25 cellular contexts compared by ENCODE assay signal in genomic region chr2:191601060-191601459, GRCh38.
DNase-seq lines count a peak whose midpoint lies in the region; ATAC-seq, FAIRE-seq and TF ChIP-seq lines count a peak whose summit lies in the region.
"Had no signal": no experiment of that assay in that cellular context is flagged by ENCODE, and none has a peak within 500 bp of the region (broad histone marks: within the 10 kb centered on the region; RNA-seq: fewer than 3 reads in every experiment).

No MANE protein-coding gene starts in this region.

- H3K9me3 ChIP-seq in K562 (replicated peaks; ENCODE audit: control insufficient read depth, insufficient read depth, low read depth, low read length) = no peaks in the 10 kb centered on the region
- no peaks in the 10 kb centered on the region for H3K9me3 ChIP-seq in mesenchymal stem cell (ENCODE audit: control insufficient read depth, low read length)
- H3K9me3 ChIP-seq: BLaER1, colonic mucosa, esophagus muscularis mucosa, psoas muscle had no signal

- no peaks in the 10 kb centered on the region for H3K27me3 ChIP-seq in K562 (ENCODE audit: control insufficient read depth in 2 of 2, insufficient read depth in 2 of 2, low read length in 2 of 2)
- H3K27me3 ChIP-seq in mesenchymal stem cell (ENCODE audit: control insufficient read depth in 1 of 2, insufficient read depth in 1 of 2, low read length in 2 of 2) = no peaks in the 10 kb centered on the region
- H3K27me3 ChIP-seq in mesendoderm (ENCODE audit: insufficient read depth, low read length, poor library complexity) = no peaks in the 10 kb centered on the region
- H3K27me3 ChIP-seq: BLaER1, colonic mucosa, esophagus muscularis mucosa had no signal

- no peak overlapping the region for H4K91ac ChIP-seq in mesenchymal stem cell (ENCODE audit: low read length)

- TF ChIP-seq EP300 in K562 (IDR thresholded peaks at IDR 0.05; ENCODE audit: low read length) = no peak

- TF ChIP-seq RAD21 in K562 (CRISPR knock-in tag; conservative IDR thresholded peaks at IDR 0.05 in 1 of 2, IDR thresholded peaks at IDR 0.05 in 1 of 2) = no peak

- H3K23ac ChIP-seq in mesenchymal stem cell (ENCODE audit: low read length in 2 of 2) (no peak overlapping the region), mesendoderm (ENCODE audit: low read length) (no peak overlapping the region)

- H4K20me1 ChIP-seq in K562 (replicated peaks; ENCODE audit: control insufficient read depth, insufficient read depth, low read length) = no peaks in the 10 kb centered on the region
- H4K20me1 ChIP-seq: BLaER1 had no signal

- no peak for TF ChIP-seq CTCF in K562 (IDR thresholded peaks at IDR 0.05 in 2 of 3, conservative IDR thresholded peaks at IDR 0.05 in 1 of 3; ENCODE audit: insufficient read depth in 2 of 3, low read depth in 1 of 3, low read length in 3 of 3)

- H3K4ac ChIP-seq in mesenchymal stem cell (ENCODE audit: low read depth in 1 of 2, low read length in 2 of 2) (no peak overlapping the region), mesendoderm (ENCODE audit: low read depth, low read length) (no peak overlapping the region)

- no peak overlapping the region for H3K14ac ChIP-seq in mesenchymal stem cell (ENCODE audit: low read length in 2 of 2)

- H3K27ac ChIP-seq in K562 (ENCODE audit: extremely low read depth, low read depth, low read length) (no peak overlapping the region), mesenchymal stem cell (ENCODE audit: low read length, poor library complexity, severe bottlenecking) (no peak overlapping the region), mesendoderm (ENCODE audit: low read depth, low read length) (no peak overlapping the region)
- H3K27ac ChIP-seq: BLaER1, colonic mucosa, esophagus muscularis mucosa, psoas muscle, VCaP had no signal

- no peak overlapping the region for H3K4me3 Mint-ChIP-seq in activated CD8-positive, alpha-beta memory T cell treated with anti-CD3 and anti-CD28 coated beads, Interleukin-2, amount 10 ng/mL, durations not matched to agents 7 days and 5 days
- H3K4me3 Mint-ChIP-seq: activated CD4-positive, alpha-beta T cell treated with anti-CD3 and anti-CD28 coated beads, Interleukin-2, amount 10 ng/mL, durations not matched to agents 7 days and 5 days; activated T-helper 1 cell treated with anti-CD3 and anti-CD28 coated beads, Interleukin-12 subunit alpha, Interleukin-12 subunit beta, Interleukin-2, Interleukin-4 antibody, amounts not matched to agents 30 ng/mL and 10 ng/mL and 1 ng/mL, durations not matched to agents 14 hours and 24 hours and 36 hours; effector memory CD8-positive, alpha-beta T cell; type B pancreatic cell had no signal

- H2BK15ac ChIP-seq in mesenchymal stem cell (ENCODE audit: low read depth, poor library complexity, severe bottlenecking) (no peak overlapping the region), mesendoderm (replicated peaks; ENCODE audit: low read depth) (no peak overlapping the region)

- H2BK120ac ChIP-seq in mesenchymal stem cell (ENCODE audit: low read depth, low read length) = no peak overlapping the region
- no peak overlapping the region for H2BK120ac ChIP-seq in mesendoderm (ENCODE audit: low read depth, low read length)

- H3K4me3 ChIP-seq in K562 (no peak overlapping the region), mesenchymal stem cell (ENCODE audit: insufficient read depth in 1 of 2, low read depth in 1 of 2, low read length in 2 of 2) (no peak overlapping the region), mesendoderm (ENCODE audit: low read length) (no peak overlapping the region)
- H3K4me3 ChIP-seq: BLaER1, colonic mucosa, esophagus muscularis mucosa, GM12878, psoas muscle had no signal

- no peak overlapping the region for H4K8ac ChIP-seq in mesenchymal stem cell (ENCODE audit: low read length)
- no peak overlapping the region for H4K8ac ChIP-seq in mesendoderm (ENCODE audit: low read depth, low read length)

- H3K27ac Mint-ChIP-seq in activated CD8-positive, alpha-beta memory T cell treated with anti-CD3 and anti-CD28 coated beads, Interleukin-2, amount 10 ng/mL, durations not matched to agents 7 days and 5 days = no peak overlapping the region
- H3K27ac Mint-ChIP-seq: activated CD4-positive, alpha-beta T cell treated with anti-CD3 and anti-CD28 coated beads, Interleukin-2, amount 10 ng/mL, durations not matched to agents 7 days and 5 days; activated T-helper 1 cell treated with anti-CD3 and anti-CD28 coated beads, Interleukin-12 subunit alpha, Interleukin-12 subunit beta, Interleukin-2, Interleukin-4 antibody, amounts not matched to agents 30 ng/mL and 10 ng/mL and 1 ng/mL, durations not matched to agents 14 hours and 24 hours and 36 hours; type B pancreatic cell had no signal

- intact Hi-C loops in K562 (cut with micrococcal nuclease) = no loop called here

- H3K27me3 Mint-ChIP-seq in activated CD8-positive, alpha-beta memory T cell treated with anti-CD3 and anti-CD28 coated beads, Interleukin-2, amount 10 ng/mL, durations not matched to agents 7 days and 5 days = peaks cover 22% of the 10 kb centered on the region
- H3K27me3 Mint-ChIP-seq: type B pancreatic cell had no signal

- H3K18ac ChIP-seq in mesenchymal stem cell (ENCODE audit: low read depth in 1 of 2, low read length in 2 of 2) (no peak overlapping the region), mesendoderm (ENCODE audit: low read length) (no peak overlapping the region)

- H3K79me2 ChIP-seq in K562 (ENCODE audit: control insufficient read depth, insufficient read depth, low read length) (no peaks in the 10 kb centered on the region), mesendoderm (ENCODE audit: control insufficient read depth, insufficient read depth, low read length) (no peaks in the 10 kb centered on the region)

- peaks cover 8% of the 10 kb centered on the region for H3K4me1 Mint-ChIP-seq in activated CD8-positive, alpha-beta memory T cell treated with anti-CD3 and anti-CD28 coated beads, Interleukin-2, amount 10 ng/mL, durations not matched to agents 7 days and 5 days
- H3K4me1 Mint-ChIP-seq: activated CD4-positive, alpha-beta T cell treated with anti-CD3 and anti-CD28 coated beads, Interleukin-2, amount 10 ng/mL, durations not matched to agents 7 days and 5 days had no signal

- WGBS in K562 (ENCODE audit: insufficient coverage, low coverage, missing lambda C conversion rate) = 26% methylated on average over 3 of the region's 3 CpGs
- 83% methylated on average over 2 of the region's 3 CpGs for WGBS in mesenchymal stem cell
- no CpG with 5 or more reads among the region's 3 CpGs for WGBS in mesendoderm (ENCODE audit: extremely low coverage, insufficient coverage, low lambda C conversion rate)

- H3K9ac ChIP-seq in K562 (ENCODE audit: insufficient read depth in 1 of 2, low read depth in 2 of 2, low read length in 2 of 2) (peak overlapping the region in 1 of 2 experiments; percentile 35; a peak in 1 of 4 replicates), mesenchymal stem cell (ENCODE audit: low read length) (no peak overlapping the region), mesendoderm (ENCODE audit: low read length) (no peak overlapping the region)
- H3K9ac ChIP-seq: BLaER1 had no signal

- ATAC-seq in K562 (peak; percentile 33; the same call in 1 of the 3 replicates), HG03045 (IDR thresholded peaks at IDR 0.05; ENCODE audit: unreplicated experiment) (no peak)
- ATAC-seq in activated CD8-positive, alpha-beta memory T cell treated with anti-CD3 and anti-CD28 coated beads, Interleukin-2, amount 10 ng/mL, durations not matched to agents 7 days and 5 days = no peak
- ATAC-seq: effector memory CD8-positive, alpha-beta T cell; GM12878; psoas muscle; SK-N-SH treated with all-trans-retinoic acid at 6 μM for 48 hours had no signal

- POLR2A ChIA-PET in K562 (lab: Yijun Ruan, JAX) = no interaction called here

- H2BK5ac ChIP-seq in mesenchymal stem cell (ENCODE audit: low read depth, low read length, poor library complexity, severe bottlenecking) (no peak overlapping the region), mesendoderm (ENCODE audit: low read length) (no peak overlapping the region)

- H3K4me1 ChIP-seq in K562 (replicated peaks in 1 of 2; ENCODE audit: control insufficient read depth in 2 of 2, insufficient read depth in 2 of 2, low read length in 2 of 2) = peaks cover 0 to 14% of the 10 kb centered on the region in 2 experiments; a peak in 3 of 5 replicates
- H3K4me1 ChIP-seq in mesenchymal stem cell (ENCODE audit: control insufficient read depth, insufficient read depth, low read depth, low read length) = no peaks in the 10 kb centered on the region
- H3K4me1 ChIP-seq in mesendoderm (ENCODE audit: control insufficient read depth, low read depth, low read length) = no peaks in the 10 kb centered on the region
- H3K4me1 ChIP-seq: BLaER1, colonic mucosa, esophagus muscularis mucosa, psoas muscle had no signal

- H3K4me2 ChIP-seq in K562 (ENCODE audit: insufficient read depth, low read length) (no peak overlapping the region), mesenchymal stem cell (ENCODE audit: low read length, poor library complexity, severe bottlenecking) (no peak overlapping the region), mesendoderm (ENCODE audit: low read length) (no peak overlapping the region)
- H3K4me2 ChIP-seq: BLaER1 had no signal

- H3K36me3 ChIP-seq in K562 (ENCODE audit: control insufficient read depth, insufficient read depth, low read length) = no peaks in the 10 kb centered on the region
- H3K36me3 ChIP-seq in mesenchymal stem cell (ENCODE audit: control insufficient read depth in 1 of 2, insufficient read depth in 2 of 2, low read depth in 1 of 2, low read length in 2 of 2) = no peaks in the 10 kb centered on the region
- H3K36me3 ChIP-seq in mesendoderm (ENCODE audit: control insufficient read depth, insufficient read depth, low read length) = no peaks in the 10 kb centered on the region
- H3K36me3 ChIP-seq: BLaER1, colonic mucosa, esophagus muscularis mucosa had no signal

- no peaks in the 10 kb centered on the region for H3K9me1 ChIP-seq in K562 (ENCODE audit: control insufficient read depth, insufficient read depth, low read length)

- H3K56ac ChIP-seq in mesendoderm (ENCODE audit: low read length) = no peak overlapping the region

- H3K79me1 ChIP-seq in mesenchymal stem cell (replicated peaks; ENCODE audit: low read length, poor library complexity, severe bottlenecking) (no peaks in the 10 kb centered on the region), mesendoderm (ENCODE audit: low read length) (no peaks in the 10 kb centered on the region)

- in situ Hi-C loops in K562 (cut with MboI) = no loop called here

- no peak for TF ChIP-seq POLR2A in K562 (conservative IDR thresholded peaks at IDR 0.05)

- H2BK12ac ChIP-seq in mesenchymal stem cell (ENCODE audit: low read length in 2 of 2) = no peak overlapping the region

- H3K9me3 Mint-ChIP-seq in activated CD8-positive, alpha-beta memory T cell treated with anti-CD3 and anti-CD28 coated beads, Interleukin-2, amount 10 ng/mL, durations not matched to agents 7 days and 5 days (ENCODE audit: low read depth) = no peaks in the 10 kb centered on the region
- H3K9me3 Mint-ChIP-seq: activated CD4-positive, alpha-beta T cell treated with anti-CD3 and anti-CD28 coated beads, Interleukin-2, amount 10 ng/mL, durations not matched to agents 7 days and 5 days; activated T-helper 1 cell treated with anti-CD3 and anti-CD28 coated beads, Interleukin-12 subunit alpha, Interleukin-12 subunit beta, Interleukin-2, Interleukin-4 antibody, amounts not matched to agents 30 ng/mL and 10 ng/mL and 1 ng/mL, durations not matched to agents 14 hours and 24 hours and 36 hours; effector memory CD8-positive, alpha-beta T cell; type B pancreatic cell had no signal

- CTCF ChIA-PET in K562 (lab: Yijun Ruan, JAX; ENCODE audit: low intra/inter-chr PET ratio) = no interaction called here
- CTCF ChIA-PET in activated CD8-positive, alpha-beta memory T cell treated with anti-CD3 and anti-CD28 coated beads, Interleukin-2, amount 10 ng/mL, durations not matched to agents 7 days and 5 days (lab: Charles Lee) = no interaction called here

- DNase-seq in AML-193 (lab: John Stamatoyannopoulos, UW) = peak; percentile 36 to 38
- peak; percentile 52 for DNase-seq in MV-4-11 (lab: John Stamatoyannopoulos, UW)
- no peak for DNase-seq in K562 (ENCODE audit: extremely low read depth in 1 of 4, low spot score in 3 of 4)
- no peak for DNase-seq in mesenchymal stem cell
- no peak for DNase-seq in mesendoderm
- no peak for DNase-seq in activated CD8-positive, alpha-beta memory T cell treated with anti-CD3 and anti-CD28 coated beads, Interleukin-2, amount 10 ng/mL, durations not matched to agents 7 days and 5 days
- no peak for DNase-seq in middle frontal gyrus (ENCODE audit: extremely low spot score, low spot score)
- DNase-seq: ACHN; activated CD4-positive, alpha-beta T cell treated with anti-CD3 and anti-CD28 coated beads, Interleukin-2, amount 10 ng/mL, durations not matched to agents 7 days and 5 days; activated naive CD4-positive, alpha-beta T cell treated with anti-CD3 and anti-CD28 coated beads, Interleukin-2, amount 50 U/mL, for 16 hours; colonic mucosa; effector memory CD8-positive, alpha-beta T cell; MM.1S; NCI-H2227 treated with DMSO at 0.1 percent for 48 hours; NCI-H748 treated with DMSO at 0.1 percent for 48 hours; psoas muscle; stimulated activated CD8-positive, alpha-beta memory T cell treated with anti-CD3 and anti-CD28 coated beads, Interleukin-4, amount 100 ng/mL, for 48 hours had no signal

- no TSS peak for BruUV-seq in K562 (replicated peaks; lab: Mats Ljungman, UMichigan)

- no peak for FAIRE-seq in K562 (lab: Jason Lieb, UNC)
- FAIRE-seq: GM12878 had no signal

- H3K36me3 Mint-ChIP-seq in activated CD8-positive, alpha-beta memory T cell treated with anti-CD3 and anti-CD28 coated beads, Interleukin-2, amount 10 ng/mL, durations not matched to agents 7 days and 5 days = no peaks in the 10 kb centered on the region
- H3K36me3 Mint-ChIP-seq: type B pancreatic cell had no signal

- no peak overlapping the region for H2AK5ac ChIP-seq in mesenchymal stem cell (ENCODE audit: low read length, severe bottlenecking)
- H2AK5ac ChIP-seq in mesendoderm (ENCODE audit: low read length) = no peak overlapping the region

- H4K5ac ChIP-seq in mesendoderm (ENCODE audit: low read length) = no peak overlapping the region

- no peak overlapping the region; the same call in 1 of the 2 replicates for H2AFZ ChIP-seq in K562 (ENCODE audit: low read depth, low read length)
- peak overlapping the region; percentile 69 for H2AFZ ChIP-seq in mesenchymal stem cell (ENCODE audit: low read depth, low read length)

Comparison
In these comparisons a context has a peak if more than half of its experiments do, and no peak if none do; other contexts are left out.
1. DNase-seq: peak in AML-193 (2 of 2) and MV-4-11 (single experiment); none in K562 (0 of 4), mesenchymal stem cell (single experiment), mesendoderm (single experiment), activated CD8-positive, alpha-beta memory T cell treated with anti-CD3 and anti-CD28 coated beads, Interleukin-2, amount 10 ng/mL, durations not matched to agents 7 days and 5 days (single experiment) and middle frontal gyrus (single experiment).